In the genomic region with DNA sequence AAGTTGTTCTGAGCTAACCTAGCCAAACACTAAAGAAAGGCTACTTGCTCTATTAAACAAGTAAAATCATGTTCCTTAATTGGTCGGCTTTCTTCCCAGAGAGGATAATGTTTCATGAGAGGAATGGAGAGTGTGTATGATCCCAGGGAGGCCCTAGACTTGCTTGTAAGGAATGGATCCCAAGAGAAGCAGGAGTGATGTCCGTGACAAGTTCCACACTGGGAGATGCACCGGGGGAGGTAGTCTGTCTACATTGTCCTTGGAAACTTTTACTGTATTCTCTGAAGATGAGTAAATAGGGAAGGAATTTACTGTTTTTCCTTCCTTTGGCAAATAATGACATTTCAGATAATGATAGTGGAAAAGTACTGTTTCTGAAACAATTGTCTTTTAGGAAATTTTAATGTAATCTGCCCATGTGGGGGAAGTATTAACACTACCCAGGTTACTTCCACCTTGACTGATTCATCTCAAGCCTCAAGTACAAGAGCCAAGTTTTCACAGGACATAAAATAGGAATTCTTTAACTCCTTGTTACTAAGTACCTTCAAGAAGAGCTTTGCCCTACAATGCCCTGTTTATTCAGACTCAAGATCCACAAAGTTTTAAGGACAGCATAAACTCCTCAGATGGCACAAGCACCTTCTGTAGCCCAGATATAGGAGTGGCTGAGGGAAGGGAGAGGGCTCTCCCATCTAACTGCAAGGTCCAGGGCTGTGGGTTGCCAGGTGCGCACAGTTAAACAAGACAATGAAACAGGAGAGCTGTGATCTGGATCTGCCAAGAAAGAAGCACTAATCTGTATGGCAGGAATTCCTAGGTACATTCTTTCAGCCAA, we compare ENCODE assay signal across 9 cellular contexts.
DNase-seq lines count a peak whose midpoint lies in the region; TF ChIP-seq lines count a peak whose summit lies in the region.
"Had no signal": no experiment of that assay in that cellular context is flagged by ENCODE, and none has a peak within 500 bp of the region (broad histone marks: within the 10 kb centered on the region; RNA-seq: fewer than 3 reads in every experiment).

No MANE protein-coding gene starts in this region.

- H3K4me3 ChIP-seq in HUES48 (ENCODE audit: low read depth, low read length) (no peak overlapping the region), brain microvascular endothelial cell (ENCODE audit: low read depth, low read length) (no peak overlapping the region), thymus (ENCODE audit: low read length) (no peak overlapping the region), neural progenitor cell (no peak overlapping the region)

- H3K9me3 ChIP-seq in HUES48 (ENCODE audit: control insufficient read depth, insufficient read depth, low read length), result 0 out of 2 replicates have a peak, but pooled peaks cover 2% of the 10 kb centered on the region
- no peaks in the 10 kb centered on the region for H3K9me3 ChIP-seq in thymus (ENCODE audit: control insufficient read depth)
- H3K9me3 ChIP-seq in neural progenitor cell (ENCODE audit: low read depth), result peaks cover 2% of the 10 kb centered on the region

- H3K9ac ChIP-seq in HUES48 (ENCODE audit: low read depth, low read length) (no peak overlapping the region), neural progenitor cell (no peak overlapping the region)

- H3K36me3 Mint-ChIP-seq in neural progenitor cell, result no peaks in the 10 kb centered on the region

- H3K4me1 Mint-ChIP-seq in neural progenitor cell, result peaks cover 4% of the 10 kb centered on the region

- H3K27ac ChIP-seq in HUES48 (ENCODE audit: low read depth, low read length), result peak overlapping the region; percentile 38
- H3K27ac ChIP-seq in brain microvascular endothelial cell, result peak overlapping the region; percentile 38
- H3K27ac ChIP-seq in thymus (ENCODE audit: low read depth), result peak overlapping the region; percentile 13
- H3K27ac ChIP-seq in neural progenitor cell, result no peak overlapping the region

- H3F3A ChIP-seq in neural progenitor cell (ENCODE audit: low read depth), result no peaks in the 10 kb centered on the region

- H3K27me3 ChIP-seq in HUES48 (ENCODE audit: control insufficient read depth, insufficient read depth, low read length) (no peaks in the 10 kb centered on the region), brain microvascular endothelial cell (replicated peaks) (no peaks in the 10 kb centered on the region), thymus (ENCODE audit: control insufficient read depth, insufficient read depth) (no peaks in the 10 kb centered on the region), neural progenitor cell (no peaks in the 10 kb centered on the region)

- 92% methylated on average over 4 of the region's 4 CpGs for WGBS in thymus

- peaks cover 2% of the 10 kb centered on the region for H3K27me3 Mint-ChIP-seq in neural progenitor cell (ENCODE audit: insufficient read depth, low read depth)

- H2AFZ ChIP-seq in neural progenitor cell (replicated peaks), result no peak overlapping the region

- H3K36me3 ChIP-seq in HUES48 (ENCODE audit: control insufficient read depth, insufficient read depth, low read length), result no peaks in the 10 kb centered on the region
- no peaks in the 10 kb centered on the region for H3K36me3 ChIP-seq in brain microvascular endothelial cell (replicated peaks)
- H3K36me3 ChIP-seq in thymus (ENCODE audit: control insufficient read depth, insufficient read depth), result no peaks in the 10 kb centered on the region
- no peaks in the 10 kb centered on the region for H3K36me3 ChIP-seq in neural progenitor cell

- TF ChIP-seq CTCF in brain microvascular endothelial cell (IDR thresholded peaks at IDR 0.05; ENCODE audit: low read depth, low read length, missing control alignments), result no peak
- TF ChIP-seq CTCF in neural progenitor cell (IDR thresholded peaks at IDR 0.05), result no peak

- H3K79me2 ChIP-seq in neural progenitor cell (ENCODE audit: low read depth), result no peaks in the 10 kb centered on the region

- peaks cover 2% of the 10 kb centered on the region for H3K9me3 Mint-ChIP-seq in neural progenitor cell

- no peaks in the 10 kb centered on the region for H4K20me1 ChIP-seq in neural progenitor cell (ENCODE audit: low read depth)

- no peak overlapping the region for H3K27ac Mint-ChIP-seq in neural progenitor cell

- DNase-seq in brain microvascular endothelial cell (peak; percentile 59), iris pigment epithelial cell (ENCODE audit: low read depth) (peak; percentile 55), neural progenitor cell (ENCODE audit: low spot score) (no peak), Kasumi-1 (lab: John Stamatoyannopoulos, UW) (no peak)
- no peak for DNase-seq in stimulated activated CD4-positive, alpha-beta T cell treated with anti-CD3 and anti-CD28 coated beads, Interleukin-12 subunit alpha, Interleukin-12 subunit beta, amount 100 ng/mL, for 4 hours
- DNase-seq: activated T-cell treated with anti-CD3 and anti-CD28 coated beads, Interleukin-2, amount 50 U/mL, for 48 hours; NCI-H2107 had no signal

- H3K4me1 ChIP-seq in HUES48 (ENCODE audit: control insufficient read depth, insufficient read depth, low read length) (peaks cover 12% of the 10 kb centered on the region; the same call in 1 of the 2 replicates), thymus (ENCODE audit: control insufficient read depth, insufficient read depth, low read length) (no peaks in the 10 kb centered on the region), neural progenitor cell (no peaks in the 10 kb centered on the region)

- no peak overlapping the region for H3K4me2 ChIP-seq in neural progenitor cell

- no peak overlapping the region for H3K4me3 Mint-ChIP-seq in neural progenitor cell

- in situ Hi-C loops in brain microvascular endothelial cell (cut with HindIII; ENCODE audit: low pct_ligation_motif_present, low sequenced_read_pairs), result no loop called here

Comparison
In these comparisons a context has a peak if more than half of its experiments do, and no peak if none do; other contexts are left out.
1. DNase-seq: peak in brain microvascular endothelial cell (single experiment) and iris pigment epithelial cell (single experiment); none in neural progenitor cell (single experiment), stimulated activated CD4-positive, alpha-beta T cell treated with anti-CD3 and anti-CD28 coated beads, Interleukin-12 subunit alpha, Interleukin-12 subunit beta, amount 100 ng/mL, for 4 hours (single experiment) and Kasumi-1 (0 of 2).